17 cellular contexts compared by ENCODE assay signal in the genomic region with DNA sequence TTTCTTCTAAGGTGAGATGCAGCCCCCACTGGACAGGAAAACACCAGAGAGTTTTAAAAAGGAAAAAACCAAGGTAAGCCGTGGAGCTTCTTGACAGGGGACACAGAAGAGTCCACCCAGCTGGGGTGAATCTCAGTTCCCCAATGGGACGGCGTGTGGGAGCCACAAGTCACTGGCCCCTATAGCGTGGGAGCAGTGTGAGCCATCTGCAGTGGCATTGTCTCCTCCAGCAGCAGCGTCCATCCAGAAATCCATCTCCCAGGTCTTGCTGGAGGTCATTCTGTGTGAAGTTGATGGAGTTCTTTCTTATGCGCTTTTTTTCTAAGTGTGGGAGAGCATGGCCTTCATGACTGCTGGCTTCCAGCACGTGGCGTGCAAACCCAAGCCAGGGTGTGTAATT.
"Had no signal": no experiment of that assay in that cellular context is flagged by ENCODE, and none has a peak within 500 bp of the region (broad histone marks: within the 10 kb centered on the region; RNA-seq: fewer than 3 reads in every experiment).

No MANE protein-coding gene starts in this region.

- H3K4me3 ChIP-seq: esophagus muscularis mucosa, gastrocnemius medialis, left ventricle myocardium inferior, pancreas, psoas muscle, right atrium auricular region, upper lobe of left lung had no signal

- H3K27me3 Mint-ChIP-seq: brain had no signal

- H3K9me3 Mint-ChIP-seq: activated CD4-positive, alpha-beta memory T cell treated with anti-CD3 and anti-CD28 coated beads, Interleukin-2, amount 10 ng/mL, durations not matched to agents 7 days and 5 days; activated naive CD8-positive, alpha-beta T cell treated with anti-CD3 and anti-CD28 coated beads, Interleukin-2, amount 50 U/mL, for 24 hours; activated T-helper 1 cell treated with anti-CD3 and anti-CD28 coated beads, Interleukin-12 subunit alpha, Interleukin-12 subunit beta, Interleukin-2, Interleukin-4 antibody, amounts not matched to agents 30 ng/mL and 10 ng/mL and 1 ng/mL, durations not matched to agents 14 hours and 24 hours and 36 hours; brain; effector memory CD8-positive, alpha-beta T cell; T-helper 1 cell treated with Interleukin-12 subunit alpha and Interleukin-12 subunit beta and Interleukin-4 antibody, amounts not matched to agents 30 μg/mL and 1 μg/mL, for 36 hours had no signal

- H3K27ac Mint-ChIP-seq: activated naive CD8-positive, alpha-beta T cell treated with anti-CD3 and anti-CD28 coated beads, Interleukin-2, amount 50 U/mL, for 24 hours; nephron progenitor cell had no signal

- H3K4me1 ChIP-seq: gastrocnemius medialis had no signal

- H3K36me3 ChIP-seq: gastrocnemius medialis, right atrium auricular region had no signal

- H3K4me3 Mint-ChIP-seq: brain, mesothelial cell of epicardium, nephron progenitor cell had no signal

- DNase-seq: activated gamma-delta T cell, gastrocnemius medialis, left ventricle myocardium inferior, psoas muscle, T1000, upper lobe of left lung had no signal

- H3K27me3 ChIP-seq: esophagus muscularis mucosa, gastrocnemius medialis, pancreas, right atrium auricular region, upper lobe of left lung had no signal

- H3K27ac ChIP-seq: esophagus muscularis mucosa, gastrocnemius medialis, left ventricle myocardium inferior, psoas muscle, right atrium auricular region, upper lobe of left lung had no signal
